14 cellular contexts compared by ENCODE assay signal in genomic region chr16:50839920-50840729, GRCh38.
A peak's percentile ranks its signal among the peaks of the same experiment; 100 is the strongest.
DNase-seq lines count a peak whose midpoint lies in the region; ATAC-seq, FAIRE-seq and TF ChIP-seq lines count a peak whose summit lies in the region.
"Had no signal": no experiment of that assay in that cellular context is flagged by ENCODE, and none has a peak within 500 bp of the region (broad histone marks: within the 10 kb centered on the region; RNA-seq: fewer than 3 reads in every experiment).

No MANE protein-coding gene starts in this region.

- peak; percentile 44 for DNase-seq in activated CD8-positive, alpha-beta memory T cell treated with anti-CD3 and anti-CD28 coated beads, Interleukin-2, amount 50 U/mL, for 48 hours
- DNase-seq in activated CD8-positive, alpha-beta memory T cell treated with anti-CD3 and anti-CD28 coated beads, Interleukin-2, amount 50 U/mL, for 4 hours: no peak
- DNase-seq in left lobe of liver (ENCODE audit: low spot score) (peak; percentile 35), upper lobe of right lung (no peak), small intestine (no peak), tibial nerve (ENCODE audit: low spot score in 2 of 2) (no peak)
- DNase-seq: DMS153, heart left ventricle, NCI-H1417, NCI-H446, sigmoid colon had no signal

- H3K9me3 ChIP-seq in upper lobe of right lung (no peaks in the 10 kb centered on the region), small intestine (ENCODE audit: control insufficient read depth, low read depth) (no peaks in the 10 kb centered on the region), tibial nerve (no peaks in the 10 kb centered on the region)
- H3K9me3 ChIP-seq: heart left ventricle, sigmoid colon had no signal

- H3K27me3 Mint-ChIP-seq in activated T-helper 17 cell treated with anti-CD3 and anti-CD28 coated beads, Interleukin-2, amount 50 U/mL, for 72 hours: peaks cover 11% of the 10 kb centered on the region

- TF ChIP-seq EP300 in tibial nerve (IDR thresholded peaks at IDR 0.05): no peak

- no peak overlapping the region for H3K4me3 ChIP-seq in upper lobe of right lung
- no peak overlapping the region for H3K4me3 ChIP-seq in small intestine (ENCODE audit: low read depth in 1 of 2, low read length in 2 of 2)
- no peak overlapping the region for H3K4me3 ChIP-seq in tibial nerve
- H3K4me3 ChIP-seq: sigmoid colon had no signal

- no peak for TF ChIP-seq POLR2A in tibial nerve (IDR thresholded peaks at IDR 0.05)

- no peak for FAIRE-seq in small intestine (lab: Jason Lieb, UNC)

- H3K27me3 ChIP-seq in upper lobe of right lung (peaks cover 8% of the 10 kb centered on the region), small intestine (ENCODE audit: control insufficient read depth in 2 of 2, insufficient read depth in 2 of 2, low read length in 2 of 2) (peaks cover 0 to 5% of the 10 kb centered on the region in 2 donors), tibial nerve (peaks cover 0 to 18% of the 10 kb centered on the region in 2 donors)

- intact Hi-C loops in upper lobe of right lung (cut with DNase I): no loop called here

- H3K27ac ChIP-seq in upper lobe of right lung (no peak overlapping the region), small intestine (ENCODE audit: low read depth in 1 of 2, low read length in 1 of 2) (no peak overlapping the region), tibial nerve (no peak overlapping the region)
- H3K27ac ChIP-seq: heart left ventricle, sigmoid colon had no signal

- H3K4me3 Mint-ChIP-seq in activated T-helper 17 cell treated with anti-CD3 and anti-CD28 coated beads, Interleukin-2, amount 50 U/mL, for 72 hours: peak overlapping the region; percentile 33

- no peaks in the 10 kb centered on the region for H3K9me3 Mint-ChIP-seq in activated T-helper 17 cell treated with anti-CD3 and anti-CD28 coated beads, Interleukin-2, amount 50 U/mL, for 72 hours
- H3K9me3 Mint-ChIP-seq: nephron had no signal

- no peak overlapping the region for H3K27ac Mint-ChIP-seq in activated T-helper 17 cell treated with anti-CD3 and anti-CD28 coated beads, Interleukin-2, amount 50 U/mL, for 72 hours
- H3K27ac Mint-ChIP-seq: nephron had no signal

- no peaks in the 10 kb centered on the region for H3K36me3 Mint-ChIP-seq in activated T-helper 17 cell treated with anti-CD3 and anti-CD28 coated beads, Interleukin-2, amount 50 U/mL, for 72 hours (ENCODE audit: low read depth)

- WGBS in small intestine, 3 donors: 85 to 90% (median 88%) methylated on average over 16 of the region's 16 CpGs
- WGBS in tibial nerve, 2 donors: 75 to 89% methylated on average over 12 to 15 of the region's 16 CpGs

- ATAC-seq in activated T-helper 17 cell treated with anti-CD3 and anti-CD28 coated beads, Interleukin-2, amount 50 U/mL, for 72 hours (replicated peaks): no peak
- ATAC-seq in left lobe of liver (no peak), upper lobe of right lung (peak; percentile 28), HG02588 (IDR thresholded peaks at IDR 0.05; ENCODE audit: unreplicated experiment) (no peak)

- no peak for TF ChIP-seq CTCF in upper lobe of right lung (IDR thresholded peaks at IDR 0.05)
- no peak for TF ChIP-seq CTCF in tibial nerve (IDR thresholded peaks at IDR 0.05)

- H3K4me1 Mint-ChIP-seq in activated T-helper 17 cell treated with anti-CD3 and anti-CD28 coated beads, Interleukin-2, amount 50 U/mL, for 72 hours: peaks cover 17% of the 10 kb centered on the region
- H3K4me1 Mint-ChIP-seq: nephron had no signal

- peaks cover 3% of the 10 kb centered on the region for H3K4me1 ChIP-seq in upper lobe of right lung
- H3K4me1 ChIP-seq in small intestine (ENCODE audit: control insufficient read depth in 2 of 2, insufficient read depth in 1 of 2, low read depth in 1 of 2, low read length in 1 of 2): peaks cover 0 to 4% of the 10 kb centered on the region in 2 donors
- H3K4me1 ChIP-seq in tibial nerve: peaks cover 0 to 21% (median 4%) of the 10 kb centered on the region in 4 donors
- H3K4me1 ChIP-seq: sigmoid colon had no signal

- H3K36me3 ChIP-seq in upper lobe of right lung (no peaks in the 10 kb centered on the region), small intestine (ENCODE audit: control insufficient read depth in 2 of 2, insufficient read depth in 2 of 2, low read length in 2 of 2) (no peaks in the 10 kb centered on the region), tibial nerve (no peaks in the 10 kb centered on the region)
- H3K36me3 ChIP-seq: heart left ventricle, sigmoid colon had no signal

Comparison
In these comparisons a context has a peak if more than half of its experiments do, and no peak if none do; other contexts are left out.
1. DNase-seq: peak in activated CD8-positive, alpha-beta memory T cell treated with anti-CD3 and anti-CD28 coated beads, Interleukin-2, amount 50 U/mL, for 48 hours (single experiment) and left lobe of liver (single experiment); none in activated CD8-positive, alpha-beta memory T cell treated with anti-CD3 and anti-CD28 coated beads, Interleukin-2, amount 50 U/mL, for 4 hours (single experiment), upper lobe of right lung (single experiment), small intestine (single experiment) and tibial nerve (0 of 2).